Comparison of ENCODE assay signal across 8 cellular contexts in the genomic region with DNA sequence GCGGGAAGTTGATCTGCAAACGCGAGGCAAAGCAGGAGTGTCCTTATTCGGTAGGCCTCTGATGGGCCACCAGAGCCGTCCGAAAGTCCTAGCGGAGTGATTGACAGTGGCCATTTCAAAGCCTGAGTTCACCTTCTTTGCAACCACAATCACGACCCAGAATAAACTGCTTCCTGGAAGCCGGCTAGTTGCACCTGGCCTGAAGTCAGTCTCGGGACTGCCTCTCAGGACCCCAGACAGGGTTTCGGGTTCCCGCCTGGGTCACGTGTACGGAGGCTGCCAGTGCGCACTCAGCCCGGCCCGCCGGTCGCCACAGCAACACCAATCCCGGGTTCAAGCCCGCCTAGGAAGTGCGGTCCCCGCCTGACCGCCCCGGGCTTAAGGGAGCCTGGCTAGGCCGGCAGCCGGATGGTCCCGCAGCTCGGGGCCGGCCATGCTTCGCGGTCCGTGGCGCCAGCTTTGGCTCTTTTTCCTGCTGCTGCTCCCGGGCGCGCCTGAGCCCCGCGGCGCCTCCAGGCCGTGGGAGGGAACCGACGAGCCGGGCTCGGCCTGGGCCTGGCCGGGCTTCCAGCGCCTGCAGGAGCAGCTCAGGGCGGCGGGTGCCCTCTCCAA. TPM values are rescaled to one million over a fixed set of nuclear protein-coding genes. Genes with fewer than 3 reads are reported as not detected.
DNase-seq lines count a peak whose midpoint lies in the region; ATAC-seq and TF ChIP-seq lines count a peak whose summit lies in the region.

A gene with protein sequence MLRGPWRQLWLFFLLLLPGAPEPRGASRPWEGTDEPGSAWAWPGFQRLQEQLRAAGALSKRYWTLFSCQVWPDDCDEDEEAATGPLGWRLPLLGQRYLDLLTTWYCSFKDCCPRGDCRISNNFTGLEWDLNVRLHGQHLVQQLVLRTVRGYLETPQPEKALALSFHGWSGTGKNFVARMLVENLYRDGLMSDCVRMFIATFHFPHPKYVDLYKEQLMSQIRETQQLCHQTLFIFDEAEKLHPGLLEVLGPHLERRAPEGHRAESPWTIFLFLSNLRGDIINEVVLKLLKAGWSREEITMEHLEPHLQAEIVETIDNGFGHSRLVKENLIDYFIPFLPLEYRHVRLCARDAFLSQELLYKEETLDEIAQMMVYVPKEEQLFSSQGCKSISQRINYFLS (plus strand): TSS at position 375 of the 612 bp plus-strand sequence. CDS start 59 bp downstream, at position 434.

- H3K9me3 ChIP-seq in OCI-LY1 (ENCODE audit: low read length) (no peaks in the 10 kb centered on the region), mucosa of descending colon (no peaks in the 10 kb centered on the region)

- H3K9me3 Mint-ChIP-seq in Calu3 (ENCODE audit: low read depth, unreplicated experiment): no peaks in the 10 kb centered on the region

- no peaks in the 10 kb centered on the region for H4K20me1 ChIP-seq in OCI-LY1 (ENCODE audit: insufficient read depth, low read length)

- DNase-seq in Calu3 (peak; percentile 97), HUDEP-2 (lab: John Stamatoyannopoulos, UW; ENCODE audit: unreplicated experiment in 76 of 76) (peak in 75 of 76 experiments; percentile 24 to 92 (median 82)), activated T-cell treated with anti-CD3 and anti-CD28 coated beads for 4 hours (peak; percentile 51), epithelial cell of proximal tubule (ENCODE audit: low read depth) (peak; percentile 31), mucosa of descending colon (peak; percentile 95 to 97 (median 96))
- peak; percentile 55 to 56 for DNase-seq in stimulated activated CD8-positive, alpha-beta memory T cell treated with anti-CD3 and anti-CD28 coated beads, Interleukin-4, amount 100 ng/mL, for 1 hour (ENCODE audit: low read depth in 2 of 2, low spot score in 1 of 2)

- peaks cover 9% of the 10 kb centered on the region; the same call in 1 of the 2 replicates for H3K79me2 ChIP-seq in OCI-LY1 (ENCODE audit: insufficient read depth, low read length)

- TF ChIP-seq CTCF in Calu3 (IDR thresholded peaks at IDR 0.05; ENCODE audit: unreplicated experiment) (no peak), OCI-LY1 (IDR thresholded peaks at IDR 0.05; ENCODE audit: low read length) (no peak), epithelial cell of proximal tubule (conservative IDR thresholded peaks at IDR 0.05; ENCODE audit: low read depth, low read length) (no peak), mucosa of descending colon (IDR thresholded peaks at IDR 0.05) (no peak)

- H3K27ac Mint-ChIP-seq in Calu3 (ENCODE audit: unreplicated experiment): peak within 1 kb of the TSS; percentile 92

- BruUV-seq in Calu3 (replicated peaks; lab: Mats Ljungman, UMichigan): no TSS peak

- H3K27me3 Mint-ChIP-seq in Calu3 (ENCODE audit: unreplicated experiment): no peaks in the 10 kb centered on the region

- H3K9ac ChIP-seq in OCI-LY1 (ENCODE audit: low read length): peak within 1 kb of the TSS; percentile 85

- 0 out of 2 replicates have a peak, but pooled peaks cover 2% of the 10 kb centered on the region for H3F3A ChIP-seq in OCI-LY1 (ENCODE audit: insufficient read depth, low read length)

- peaks cover 58% of the 10 kb centered on the region for H3K36me3 Mint-ChIP-seq in Calu3 (ENCODE audit: insufficient read depth, unreplicated experiment)

- H3K4me2 ChIP-seq in OCI-LY1 (ENCODE audit: low read length): peak within 1 kb of the TSS; percentile 91

- H3K4me3 Mint-ChIP-seq in Calu3 (ENCODE audit: low read depth, unreplicated experiment): peak within 1 kb of the TSS; percentile 86

- CTCF ChIA-PET in Calu3 (lab: Charles Lee): interaction anchor here (0.5 to 1.5 kb wide), 3 partner anchors 24 to 549 kb away, joined by 3 to 4 read pairs (median 3); no protein-coding TSS in a partner anchor

- intact Hi-C loops in Calu3 (cut with micrococcal nuclease; ENCODE audit: unreplicated experiment) (loop anchor here (2.0 to 5.0 kb wide), 3 partner anchors 113 to 550 kb away; partner anchors contain the start of gene SOAT1), mucosa of descending colon (cut with DNase I, micrococcal nuclease) (loop anchor here in 1 of 2 donors (5.0 kb wide), 1 partner anchor 285 kb away; the partner anchor contains the start of gene AXDND1)

- H3K4me1 ChIP-seq in OCI-LY1 (ENCODE audit: insufficient read depth, low read length, severe bottlenecking): peaks cover 31% of the 10 kb centered on the region
- H3K4me1 ChIP-seq in mucosa of descending colon (ENCODE audit: low read depth): peaks cover 20% of the 10 kb centered on the region

- ATAC-seq in GM21390 (IDR thresholded peaks at IDR 0.05; ENCODE audit: unreplicated experiment) (peak; percentile 87), mucosa of descending colon (peak; percentile 94)

- no peaks in the 10 kb centered on the region for H3K9me2 ChIP-seq in OCI-LY1 (ENCODE audit: low read depth, low read length)

- peak within 1 kb of the TSS; percentile 94 for H3K27ac ChIP-seq in OCI-LY1 (ENCODE audit: low read depth, low read length, poor library complexity, severe bottlenecking)

- peaks cover 13% of the 10 kb centered on the region for H3K4me1 Mint-ChIP-seq in Calu3 (ENCODE audit: low read depth, unreplicated experiment)

- H3K27me3 ChIP-seq in OCI-LY1 (ENCODE audit: insufficient read depth, low read length): no peaks in the 10 kb centered on the region

- H3K36me3 ChIP-seq in OCI-LY1 (ENCODE audit: insufficient read depth, low read length) (peaks cover 25% of the 10 kb centered on the region), mucosa of descending colon (ENCODE audit: low read depth) (no peaks in the 10 kb centered on the region)

- peak within 1 kb of the TSS; percentile 38; the same call in 1 of the 2 replicates for H2AFZ ChIP-seq in OCI-LY1 (ENCODE audit: low read length)

- peak within 1 kb of the TSS; percentile 79 for H3K4me3 ChIP-seq in OCI-LY1 (ENCODE audit: low read depth, low read length, poor library complexity, severe bottlenecking)
- H3K4me3 ChIP-seq in epithelial cell of proximal tubule (ENCODE audit: low read depth, low read length): peak within 1 kb of the TSS; percentile 94
- H3K4me3 ChIP-seq in mucosa of descending colon: peak within 1 kb of the TSS; percentile 78

RNA-seq across cellular contexts. Expression of the gene that starts here (rescaled TPM):
- 38.8 and 40.0 TPM in 2 replicates for total RNA-seq in Calu3 (2022)
- 57.9 and 83.1 TPM in 2 replicates for total RNA-seq in epithelial cell of proximal tubule
- 10 to 100 TPM; 22.8 to 28.1 (median 25.3) TPM for total RNA-seq in mucosa of descending colon

Comparison
In these comparisons a context has a peak if more than half of its experiments do, and no peak if none do; other contexts are left out.
1. Peak in every context shown above with its lines: DNase-seq, ATAC-seq, H3K4me3 ChIP-seq and H3K27ac ChIP-seq.
2. DNase-seq: peak in every context shown above with its lines; median percentile 97 in Calu3; 96 in mucosa of descending colon; 82 in HUDEP-2; 56 in stimulated activated CD8-positive, alpha-beta memory T cell treated with anti-CD3 and anti-CD28 coated beads, Interleukin-4, amount 100 ng/mL, for 1 hour; 51 in activated T-cell treated with anti-CD3 and anti-CD28 coated beads for 4 hours; 31 in epithelial cell of proximal tubule.